ENCODE assay signal across 1 cellular context in the genomic region with DNA sequence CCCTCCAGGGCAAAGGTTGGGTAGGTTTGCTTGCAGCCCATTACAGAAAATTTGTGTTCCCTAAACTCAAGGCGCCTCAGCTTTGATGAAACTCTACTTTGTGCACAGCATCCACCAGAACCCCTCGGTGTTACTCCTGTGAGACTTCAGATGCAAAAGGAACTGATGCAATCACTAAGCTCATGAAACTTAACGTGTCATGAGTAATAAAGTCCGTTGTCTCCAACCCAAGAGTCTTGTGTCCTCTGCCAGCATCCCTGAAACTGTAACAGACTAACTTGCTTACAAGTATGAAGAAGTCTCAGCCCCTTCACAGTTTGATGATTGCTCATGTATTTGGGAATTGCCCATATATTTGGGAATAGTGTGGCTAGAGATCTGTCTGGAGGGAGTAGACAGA.
TF ChIP-seq lines count a peak whose summit lies in the region.

No MANE protein-coding gene starts in this region.

TF ChIP-seq in K562, 482 proteins besides CTCF, POLR2A, EP300 and RAD21 (continued from another document):
- TF ChIP-seq, protein P1, sequence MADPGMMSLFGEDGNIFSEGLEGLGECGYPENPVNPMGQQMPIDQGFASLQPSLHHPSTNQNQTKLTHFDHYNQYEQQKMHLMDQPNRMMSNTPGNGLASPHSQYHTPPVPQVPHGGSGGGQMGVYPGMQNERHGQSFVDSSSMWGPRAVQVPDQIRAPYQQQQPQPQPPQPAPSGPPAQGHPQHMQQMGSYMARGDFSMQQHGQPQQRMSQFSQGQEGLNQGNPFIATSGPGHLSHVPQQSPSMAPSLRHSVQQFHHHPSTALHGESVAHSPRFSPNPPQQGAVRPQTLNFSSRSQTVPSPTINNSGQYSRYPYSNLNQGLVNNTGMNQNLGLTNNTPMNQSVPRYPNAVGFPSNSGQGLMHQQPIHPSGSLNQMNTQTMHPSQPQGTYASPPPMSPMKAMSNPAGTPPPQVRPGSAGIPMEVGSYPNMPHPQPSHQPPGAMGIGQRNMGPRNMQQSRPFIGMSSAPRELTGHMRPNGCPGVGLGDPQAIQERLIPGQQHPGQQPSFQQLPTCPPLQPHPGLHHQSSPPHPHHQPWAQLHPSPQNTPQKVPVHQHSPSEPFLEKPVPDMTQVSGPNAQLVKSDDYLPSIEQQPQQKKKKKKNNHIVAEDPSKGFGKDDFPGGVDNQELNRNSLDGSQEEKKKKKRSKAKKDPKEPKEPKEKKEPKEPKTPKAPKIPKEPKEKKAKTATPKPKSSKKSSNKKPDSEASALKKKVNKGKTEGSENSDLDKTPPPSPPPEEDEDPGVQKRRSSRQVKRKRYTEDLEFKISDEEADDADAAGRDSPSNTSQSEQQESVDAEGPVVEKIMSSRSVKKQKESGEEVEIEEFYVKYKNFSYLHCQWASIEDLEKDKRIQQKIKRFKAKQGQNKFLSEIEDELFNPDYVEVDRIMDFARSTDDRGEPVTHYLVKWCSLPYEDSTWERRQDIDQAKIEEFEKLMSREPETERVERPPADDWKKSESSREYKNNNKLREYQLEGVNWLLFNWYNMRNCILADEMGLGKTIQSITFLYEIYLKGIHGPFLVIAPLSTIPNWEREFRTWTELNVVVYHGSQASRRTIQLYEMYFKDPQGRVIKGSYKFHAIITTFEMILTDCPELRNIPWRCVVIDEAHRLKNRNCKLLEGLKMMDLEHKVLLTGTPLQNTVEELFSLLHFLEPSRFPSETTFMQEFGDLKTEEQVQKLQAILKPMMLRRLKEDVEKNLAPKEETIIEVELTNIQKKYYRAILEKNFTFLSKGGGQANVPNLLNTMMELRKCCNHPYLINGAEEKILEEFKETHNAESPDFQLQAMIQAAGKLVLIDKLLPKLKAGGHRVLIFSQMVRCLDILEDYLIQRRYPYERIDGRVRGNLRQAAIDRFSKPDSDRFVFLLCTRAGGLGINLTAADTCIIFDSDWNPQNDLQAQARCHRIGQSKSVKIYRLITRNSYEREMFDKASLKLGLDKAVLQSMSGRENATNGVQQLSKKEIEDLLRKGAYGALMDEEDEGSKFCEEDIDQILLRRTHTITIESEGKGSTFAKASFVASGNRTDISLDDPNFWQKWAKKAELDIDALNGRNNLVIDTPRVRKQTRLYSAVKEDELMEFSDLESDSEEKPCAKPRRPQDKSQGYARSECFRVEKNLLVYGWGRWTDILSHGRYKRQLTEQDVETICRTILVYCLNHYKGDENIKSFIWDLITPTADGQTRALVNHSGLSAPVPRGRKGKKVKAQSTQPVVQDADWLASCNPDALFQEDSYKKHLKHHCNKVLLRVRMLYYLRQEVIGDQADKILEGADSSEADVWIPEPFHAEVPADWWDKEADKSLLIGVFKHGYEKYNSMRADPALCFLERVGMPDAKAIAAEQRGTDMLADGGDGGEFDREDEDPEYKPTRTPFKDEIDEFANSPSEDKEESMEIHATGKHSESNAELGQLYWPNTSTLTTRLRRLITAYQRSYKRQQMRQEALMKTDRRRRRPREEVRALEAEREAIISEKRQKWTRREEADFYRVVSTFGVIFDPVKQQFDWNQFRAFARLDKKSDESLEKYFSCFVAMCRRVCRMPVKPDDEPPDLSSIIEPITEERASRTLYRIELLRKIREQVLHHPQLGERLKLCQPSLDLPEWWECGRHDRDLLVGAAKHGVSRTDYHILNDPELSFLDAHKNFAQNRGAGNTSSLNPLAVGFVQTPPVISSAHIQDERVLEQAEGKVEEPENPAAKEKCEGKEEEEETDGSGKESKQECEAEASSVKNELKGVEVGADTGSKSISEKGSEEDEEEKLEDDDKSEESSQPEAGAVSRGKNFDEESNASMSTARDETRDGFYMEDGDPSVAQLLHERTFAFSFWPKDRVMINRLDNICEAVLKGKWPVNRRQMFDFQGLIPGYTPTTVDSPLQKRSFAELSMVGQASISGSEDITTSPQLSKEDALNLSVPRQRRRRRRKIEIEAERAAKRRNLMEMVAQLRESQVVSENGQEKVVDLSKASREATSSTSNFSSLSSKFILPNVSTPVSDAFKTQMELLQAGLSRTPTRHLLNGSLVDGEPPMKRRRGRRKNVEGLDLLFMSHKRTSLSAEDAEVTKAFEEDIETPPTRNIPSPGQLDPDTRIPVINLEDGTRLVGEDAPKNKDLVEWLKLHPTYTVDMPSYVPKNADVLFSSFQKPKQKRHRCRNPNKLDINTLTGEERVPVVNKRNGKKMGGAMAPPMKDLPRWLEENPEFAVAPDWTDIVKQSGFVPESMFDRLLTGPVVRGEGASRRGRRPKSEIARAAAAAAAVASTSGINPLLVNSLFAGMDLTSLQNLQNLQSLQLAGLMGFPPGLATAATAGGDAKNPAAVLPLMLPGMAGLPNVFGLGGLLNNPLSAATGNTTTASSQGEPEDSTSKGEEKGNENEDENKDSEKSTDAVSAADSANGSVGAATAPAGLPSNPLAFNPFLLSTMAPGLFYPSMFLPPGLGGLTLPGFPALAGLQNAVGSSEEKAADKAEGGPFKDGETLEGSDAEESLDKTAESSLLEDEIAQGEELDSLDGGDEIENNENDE (IDR thresholded peaks at IDR 0.05; ENCODE audit: low read depth, low read length) = no peak
- TF ChIP-seq RB1 (IDR thresholded peaks at IDR 0.05; ENCODE audit: low read depth) = no peak
